30 cellular contexts compared by ENCODE assay signal in the genomic region with DNA sequence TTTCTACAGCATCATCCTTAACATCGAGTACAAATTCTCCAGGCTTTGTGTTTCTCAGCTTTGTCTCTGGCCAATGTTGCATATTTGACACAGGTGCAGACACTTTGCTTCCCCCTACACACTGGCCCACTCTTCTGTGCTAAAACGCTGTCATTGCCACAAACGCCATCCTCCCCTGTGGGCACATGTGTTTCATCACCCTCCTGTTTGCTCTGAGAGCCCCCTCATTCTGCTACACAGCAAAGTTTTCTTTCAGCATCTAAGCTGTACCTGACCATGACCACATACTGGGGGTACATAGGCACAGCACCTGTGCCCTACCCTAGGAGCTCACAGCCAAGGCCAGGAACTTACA. TPM values are rescaled to one million over a fixed set of nuclear protein-coding genes. Genes with fewer than 3 reads are reported as not detected.
"Had no signal": no experiment of that assay in that cellular context is flagged by ENCODE, and none has a peak within 500 bp of the region (broad histone marks: within the 10 kb centered on the region; RNA-seq: fewer than 3 reads in every experiment).

No MANE protein-coding gene starts in this region.

- H3K4me3 ChIP-seq: colonic mucosa, esophagus squamous epithelium, gastrocnemius medialis, heart left ventricle, lung, sigmoid colon, smooth muscle cell, thoracic aorta, upper lobe of right lung had no signal

- H3K27me3 ChIP-seq: colonic mucosa, sigmoid colon had no signal

- H3K4me2 ChIP-seq: smooth muscle cell had no signal

- H3K4me3 Mint-ChIP-seq: activated CD4-positive, alpha-beta T cell treated with anti-CD3 and anti-CD28 coated beads, Interleukin-2, amount 10 ng/mL, durations not matched to agents 7 days and 5 days; activated naive CD8-positive, alpha-beta T cell treated with anti-CD3 and anti-CD28 coated beads, Interleukin-2, amount 10 ng/mL, durations not matched to agents 7 days and 5 days; activated T-cell treated with anti-CD3 and anti-CD28 coated beads, Interleukin-2, amount 50 U/mL, for 24 hours; activated T-helper 17 cell treated with anti-CD3 and anti-CD28 coated beads, Interleukin-2, amount 50 U/mL, for 72 hours; endodermal cell; natural killer cell; T-cell; T-helper 2 cell treated with Interferon-gamma antibody and Interleukin-4, amounts not matched to agents 5 μg/mL and 100 μg/mL, for 36 hours had no signal

- H3K36me3 Mint-ChIP-seq: activated naive CD8-positive, alpha-beta T cell treated with anti-CD3 and anti-CD28 coated beads, Interleukin-2, amount 10 ng/mL, durations not matched to agents 7 days and 5 days; natural killer cell; T-cell had no signal

- ATAC-seq: activated T-helper 17 cell treated with anti-CD3 and anti-CD28 coated beads, Interleukin-2, amount 50 U/mL, for 72 hours; gastrocnemius medialis; heart left ventricle; natural killer cell; T-cell; upper lobe of right lung had no signal

- H3K27ac ChIP-seq: colonic mucosa, esophagus squamous epithelium, gastrocnemius medialis, heart left ventricle, sigmoid colon, thoracic aorta, upper lobe of right lung, VCaP had no signal

- H3K4me1 ChIP-seq: colonic mucosa, esophagus squamous epithelium, gastrocnemius medialis, heart left ventricle, sigmoid colon, upper lobe of right lung had no signal

- H3K4me1 Mint-ChIP-seq: activated T-helper 17 cell treated with anti-CD3 and anti-CD28 coated beads, Interleukin-2, amount 50 U/mL, for 72 hours had no signal

- H3K27ac Mint-ChIP-seq: activated CD4-positive, alpha-beta T cell treated with anti-CD3 and anti-CD28 coated beads, Interleukin-2, amount 10 ng/mL, durations not matched to agents 7 days and 5 days; activated naive CD8-positive, alpha-beta T cell treated with anti-CD3 and anti-CD28 coated beads, Interleukin-2, amount 10 ng/mL, durations not matched to agents 7 days and 5 days; activated T-cell treated with anti-CD3 and anti-CD28 coated beads, Interleukin-2, amount 50 U/mL, for 24 hours; activated T-helper 17 cell treated with anti-CD3 and anti-CD28 coated beads, Interleukin-2, amount 50 U/mL, for 72 hours; endodermal cell; progenitor cell of endocrine pancreas; T-cell; T-helper 2 cell treated with Interferon-gamma antibody and Interleukin-4, amounts not matched to agents 5 μg/mL and 100 μg/mL, for 36 hours had no signal

- H3K36me3 ChIP-seq: colonic mucosa, esophagus squamous epithelium, gastrocnemius medialis, heart left ventricle, sigmoid colon, thoracic aorta, upper lobe of right lung had no signal

- DNase-seq: activated CD4-positive, alpha-beta T cell treated with anti-CD3 and anti-CD28 coated beads, Interleukin-2, amount 10 ng/mL, durations not matched to agents 7 days and 5 days; activated CD4-positive, CD25-positive, alpha-beta regulatory T cell treated with anti-CD3 and anti-CD28 coated beads, Interleukin-2, amount 50 U/mL, for 72 hours; activated CD8-positive, alpha-beta memory T cell treated with anti-CD3 and anti-CD28 coated beads, Interleukin-2, amount 50 U/mL, for 4 hours; activated naive CD4-positive, alpha-beta T cell; activated naive CD8-positive, alpha-beta T cell treated with anti-CD3 and anti-CD28 coated beads, Interleukin-2, amount 10 ng/mL, durations not matched to agents 7 days and 5 days; activated T-cell treated with anti-CD3 and anti-CD28 coated beads, Interleukin-2, amount 50 U/mL, for 24 hours; amygdala; colonic mucosa; esophagus squamous epithelium; gastrocnemius medialis; heart left ventricle; natural killer cell; retina; sigmoid colon; stimulated activated CD4-positive, alpha-beta T cell treated with anti-CD3 and anti-CD28 coated beads, Interleukin-2, amount 100 ng/mL, for 48 hours; stimulated activated CD8-positive, alpha-beta memory T cell treated with anti-CD3 and anti-CD28 coated beads, Interleukin-4, amount 100 ng/mL, for 48 hours; stimulated activated naive CD4-positive, alpha-beta T cell; T-cell; upper lobe of right lung had no signal

- H3K27me3 Mint-ChIP-seq: activated T-cell treated with anti-CD3 and anti-CD28 coated beads, Interleukin-2, amount 50 U/mL, for 24 hours; activated T-helper 17 cell treated with anti-CD3 and anti-CD28 coated beads, Interleukin-2, amount 50 U/mL, for 72 hours; progenitor cell of endocrine pancreas; T-cell had no signal

- H3K9me3 Mint-ChIP-seq: activated naive CD8-positive, alpha-beta T cell treated with anti-CD3 and anti-CD28 coated beads, Interleukin-2, amount 10 ng/mL, durations not matched to agents 7 days and 5 days; activated T-helper 17 cell treated with anti-CD3 and anti-CD28 coated beads, Interleukin-2, amount 50 U/mL, for 72 hours; endodermal cell; T-helper 2 cell treated with Interferon-gamma antibody and Interleukin-4, amounts not matched to agents 5 μg/mL and 100 μg/mL, for 36 hours had no signal

- H3K9me3 ChIP-seq: colonic mucosa, gastrocnemius medialis, thoracic aorta had no signal

RNA-seq across cellular contexts. Expression of gene IGLL5, which starts 8.0 kb away (rescaled TPM):
- total RNA-seq: activated CD4-positive, alpha-beta T cell treated with anti-CD3 and anti-CD28 coated beads, Interleukin-2, amount 10 ng/mL, durations not matched to agents 7 days and 5 days; activated naive CD8-positive, alpha-beta T cell treated with anti-CD3 and anti-CD28 coated beads, Interleukin-2, amount 10 ng/mL, durations not matched to agents 7 days and 5 days; activated T-helper 17 cell treated with anti-CD3 and anti-CD28 coated beads, Interleukin-2, amount 50 U/mL, for 72 hours; bronchial epithelial cell; endodermal cell; osteocyte; progenitor cell of endocrine pancreas; smooth muscle cell had no signal
- polyA plus RNA-seq: keratinocyte, smooth muscle cell had no signal
